In genomic region chrX:44344194-44344593, GRCh38 we compare ENCODE assay signal across 8 cellular contexts. TPM values are rescaled to one million over a fixed set of nuclear protein-coding genes. Genes with fewer than 3 reads are reported as not detected.
DNase-seq lines count a peak whose midpoint lies in the region; ATAC-seq and TF ChIP-seq lines count a peak whose summit lies in the region.

No MANE protein-coding gene starts in this region.

- H3K9me3 Mint-ChIP-seq in neural progenitor cell: no peaks in the 10 kb centered on the region

- DNase-seq in UCSD-AML1 (lab: John Stamatoyannopoulos, UW; ENCODE audit: unreplicated experiment): peak; percentile 66
- no peak for DNase-seq in breast epithelium (ENCODE audit: low spot score in 2 of 2)
- DNase-seq in neural progenitor cell (ENCODE audit: low spot score): no peak
- peak in 1 of 2 donors; percentile 58 for DNase-seq in upper lobe of left lung
- DNase-seq in foreskin melanocyte: no peak
- no peak for DNase-seq in NCI-H226

- TF ChIP-seq POLR2A in breast epithelium (IDR thresholded peaks at IDR 0.05) (no peak), upper lobe of left lung (IDR thresholded peaks at IDR 0.05) (no peak)

- H3K9ac ChIP-seq in neural progenitor cell: no peak overlapping the region

- H3K4me1 Mint-ChIP-seq in neural progenitor cell: peaks cover 16% of the 10 kb centered on the region

- no peak overlapping the region for H3K27ac ChIP-seq in breast epithelium
- no peak overlapping the region for H3K27ac ChIP-seq in neural progenitor cell
- peak overlapping the region in 2 of 4 donors; percentile 7 to 73 for H3K27ac ChIP-seq in upper lobe of left lung

- intact Hi-C loops in breast epithelium (cut with DNase I; ENCODE audit: low total_unique reads): no loop called here

- TF ChIP-seq CTCF in breast epithelium (IDR thresholded peaks at IDR 0.05): no peak
- TF ChIP-seq CTCF in neural progenitor cell (IDR thresholded peaks at IDR 0.05): no peak
- no peak for TF ChIP-seq CTCF in upper lobe of left lung (IDR thresholded peaks at IDR 0.05)

- ATAC-seq in GM19351 (IDR thresholded peaks at IDR 0.05; ENCODE audit: unreplicated experiment): peak; percentile 75
- peak; percentile 28 to 34 for ATAC-seq in upper lobe of left lung (ENCODE audit: low FRiP score in 2 of 2)
- ATAC-seq in GM19467 (IDR thresholded peaks at IDR 0.05; ENCODE audit: unreplicated experiment): no peak

- no peak overlapping the region for H3K4me3 Mint-ChIP-seq in neural progenitor cell

- H3K27me3 ChIP-seq in breast epithelium (peaks cover 0 to 25% of the 10 kb centered on the region in 2 donors), neural progenitor cell (no peaks in the 10 kb centered on the region), upper lobe of left lung (no peaks in the 10 kb centered on the region)

- no peaks in the 10 kb centered on the region for H3K79me2 ChIP-seq in neural progenitor cell (ENCODE audit: low read depth)

- H3K4me3 ChIP-seq in breast epithelium: peak overlapping the region; percentile 47 to 68 (median 50)
- H3K4me3 ChIP-seq in neural progenitor cell: no peak overlapping the region
- H3K4me3 ChIP-seq in upper lobe of left lung: peak overlapping the region in 3 of 4 donors; percentile 39 to 52 (median 50)

- no peak overlapping the region for H2AFZ ChIP-seq in neural progenitor cell (replicated peaks)

- H3K36me3 ChIP-seq in breast epithelium (no peaks in the 10 kb centered on the region), neural progenitor cell (no peaks in the 10 kb centered on the region), upper lobe of left lung (no peaks in the 10 kb centered on the region)

- H4K20me1 ChIP-seq in neural progenitor cell (ENCODE audit: low read depth): no peaks in the 10 kb centered on the region

- no peaks in the 10 kb centered on the region for H3K9me3 ChIP-seq in breast epithelium
- H3K9me3 ChIP-seq in neural progenitor cell (ENCODE audit: low read depth): no peaks in the 10 kb centered on the region
- H3K9me3 ChIP-seq in upper lobe of left lung: no peaks in the 10 kb centered on the region

- 30 to 42% methylated on average over 16 of the region's 16 CpGs for WGBS in upper lobe of left lung, 2 donors

- H3K27me3 Mint-ChIP-seq in neural progenitor cell (ENCODE audit: insufficient read depth, low read depth): peaks cover 5% of the 10 kb centered on the region

- peak overlapping the region; percentile 22 for H3K27ac Mint-ChIP-seq in neural progenitor cell

- H3K4me1 ChIP-seq in breast epithelium (no peaks in the 10 kb centered on the region), neural progenitor cell (no peaks in the 10 kb centered on the region), upper lobe of left lung (peaks cover 0 to 9% (median 0%) of the 10 kb centered on the region in 4 donors)

- TF ChIP-seq EP300 in upper lobe of left lung (IDR thresholded peaks at IDR 0.05): no peak

- no peaks in the 10 kb centered on the region for H3K36me3 Mint-ChIP-seq in neural progenitor cell

- no peaks in the 10 kb centered on the region for H3F3A ChIP-seq in neural progenitor cell (ENCODE audit: low read depth)

- H3K4me2 ChIP-seq in neural progenitor cell: no peak overlapping the region

RNA-seq across cellular contexts. Expression of gene EFHC2, which starts 0.7 kb away (rescaled TPM):
- 1 to 10 TPM in 1 of 3 donors, under 1 TPM in 2; 0.32 to 1.9 (median 0.66) TPM for total RNA-seq in breast epithelium
- total RNA-seq in neural progenitor cell (ENCODE audit: low replicate concordance): 1.7 and 3.2 TPM in 2 replicates
- total RNA-seq in upper lobe of left lung: 10 to 100 TPM in 1 of 6 donors, 1 to 10 TPM in 4, under 1 TPM in 1; 0.31 to 13.0 (median 1.8) TPM
